Comparison of ENCODE assay signal across 1 cellular context in the genomic region with DNA sequence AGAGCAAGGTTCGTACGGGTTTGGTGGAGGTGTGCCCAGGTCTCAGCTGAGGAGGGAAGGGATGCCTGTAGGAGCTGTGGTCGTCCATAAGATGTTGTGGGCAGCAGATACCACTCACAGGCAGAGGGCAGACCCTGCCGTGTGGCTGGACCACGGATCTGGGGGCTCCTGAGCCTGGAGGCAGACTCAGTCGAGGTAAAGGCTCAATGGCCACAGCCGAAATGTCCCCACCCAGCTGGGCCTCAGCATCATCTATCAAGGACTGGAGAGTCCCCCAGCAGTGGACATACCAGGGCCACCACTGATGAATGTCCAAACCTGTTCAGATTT.
TF ChIP-seq lines count a peak whose summit lies in the region.

No MANE protein-coding gene starts in this region.

TF ChIP-seq in H1, 55 proteins besides CTCF, POLR2A, EP300 and RAD21:
- no peak for TF ChIP-seq EGR1 (IDR thresholded peaks at IDR 0.05; ENCODE audit: borderline replicate concordance, low read depth, low read length)
- no peak for TF ChIP-seq FOSL1 (IDR thresholded peaks at IDR 0.05; ENCODE audit: insufficient read depth, low read depth, low read length)
- TF ChIP-seq SAP30 (IDR thresholded peaks at IDR 0.05; ENCODE audit: insufficient read depth, insufficient replicate concordance, low read length), result no peak
- TF ChIP-seq PHF8 (conservative IDR thresholded peaks at IDR 0.05; ENCODE audit: low read depth, low read length), result no peak
- no peak for TF ChIP-seq HDAC2 (IDR thresholded peaks at IDR 0.05; ENCODE audit: borderline replicate concordance in 1 of 2, low read depth in 2 of 2, low read length in 2 of 2)
- TF ChIP-seq KDM5A (IDR thresholded peaks at IDR 0.05; ENCODE audit: low read length), result no peak
- TF ChIP-seq HDAC6 (IDR thresholded peaks at IDR 0.05; ENCODE audit: low read depth, low read length), result no peak
- no peak for TF ChIP-seq SIN3A (conservative IDR thresholded peaks at IDR 0.05 in 1 of 2, IDR thresholded peaks at IDR 0.05 in 1 of 2; ENCODE audit: low read depth in 1 of 2, low read length in 2 of 2)
- no peak for TF ChIP-seq EZH2 (IDR thresholded peaks at IDR 0.05; ENCODE audit: low read depth, low read length, severe bottlenecking)
- TF ChIP-seq SP4 (IDR thresholded peaks at IDR 0.05; ENCODE audit: low read length), result no peak
- no peak for TF ChIP-seq SP1 (IDR thresholded peaks at IDR 0.05; ENCODE audit: low read depth, low read length)
- no peak for TF ChIP-seq BCL11A (IDR thresholded peaks at IDR 0.05; ENCODE audit: low read depth in 2 of 2, low read length in 2 of 2)
- TF ChIP-seq ZNF274 (IDR thresholded peaks at IDR 0.05; ENCODE audit: borderline replicate concordance, extremely low read depth, low read length), result no peak
- TF ChIP-seq MAFK (IDR thresholded peaks at IDR 0.05; ENCODE audit: low read depth, low read length), result no peak
- no peak for TF ChIP-seq SIRT6 (IDR thresholded peaks at IDR 0.05; ENCODE audit: low read length)
- TF ChIP-seq JUN (IDR thresholded peaks at IDR 0.05; ENCODE audit: low read depth, low read length), result no peak
- TF ChIP-seq ASH2L (IDR thresholded peaks at IDR 0.05; ENCODE audit: low read length), result no peak
- TF ChIP-seq GTF2F1 (IDR thresholded peaks at IDR 0.05; ENCODE audit: borderline replicate concordance, low read depth, low read length), result no peak
- no peak for TF ChIP-seq TAF1 (IDR thresholded peaks at IDR 0.05; ENCODE audit: low read depth, low read length)
